ENCODE assay signal across 10 cellular contexts in the genomic region with DNA sequence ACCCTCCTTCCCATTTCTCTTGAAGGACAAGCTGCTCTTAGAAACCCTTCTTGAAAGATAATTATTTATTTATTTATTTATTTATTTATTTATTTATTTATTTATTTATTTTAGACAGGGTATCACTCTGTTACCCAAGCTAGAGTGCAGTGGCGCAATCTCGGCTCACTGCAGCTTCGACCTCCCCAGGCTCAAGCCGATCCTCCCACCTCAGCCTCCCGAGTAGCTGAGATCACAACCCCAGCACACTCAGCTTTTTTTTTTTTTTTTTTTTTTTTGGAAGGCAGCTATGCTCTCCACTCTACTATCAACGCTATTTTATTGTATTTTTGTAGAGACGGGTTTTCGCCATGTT. TPM values are rescaled to one million over a fixed set of nuclear protein-coding genes. Genes with fewer than 3 reads are reported as not detected.
DNase-seq lines count a peak whose midpoint lies in the region; ATAC-seq and TF ChIP-seq lines count a peak whose summit lies in the region.
"Had no signal": no experiment of that assay in that cellular context is flagged by ENCODE, and none has a peak within 500 bp of the region (broad histone marks: within the 10 kb centered on the region; RNA-seq: fewer than 3 reads in every experiment).

No MANE protein-coding gene starts in this region.

- 91 to 96% (median 95%) methylated on average over 8 of the region's 8 CpGs for WGBS in heart left ventricle, 4 donors
- 90 to 92% methylated on average over 7 to 8 of the region's 8 CpGs for WGBS in upper lobe of left lung, 2 donors

- no peaks in the 10 kb centered on the region for H3K27me3 Mint-ChIP-seq in activated naive CD8-positive, alpha-beta T cell

- H3K4me1 ChIP-seq in heart left ventricle (peaks cover 0 to 27% (median 14%) of the 10 kb centered on the region in 12 donors), right atrium auricular region (peaks cover 0 to 12% of the 10 kb centered on the region in 2 donors), muscle layer of colon (ENCODE audit: insufficient read depth, low read length) (no peaks in the 10 kb centered on the region), upper lobe of left lung (peaks cover 0 to 19% (median 6%) of the 10 kb centered on the region in 4 donors)

- peaks cover 25% of the 10 kb centered on the region for H3K4me1 Mint-ChIP-seq in activated naive CD8-positive, alpha-beta T cell (ENCODE audit: low read depth)

- H3K36me3 ChIP-seq in heart left ventricle (peaks cover 0 to 26% (median 21%) of the 10 kb centered on the region in 9 donors), right atrium auricular region (peaks cover 23% of the 10 kb centered on the region), muscle layer of colon (ENCODE audit: insufficient read depth, low read length) (peaks cover 15% of the 10 kb centered on the region), upper lobe of left lung (peaks cover 9 to 23% (median 14%) of the 10 kb centered on the region in 4 donors)

- DNase-seq in heart left ventricle, result no peak
- DNase-seq in right atrium auricular region (ENCODE audit: low spot score), result no peak
- no peak for DNase-seq in upper lobe of left lung
- no peak for DNase-seq in epidermal melanocyte (ENCODE audit: insufficient read length, low spot score)
- no peak for DNase-seq in NCI-H526 treated with DMSO at 0.1 percent for 48 hours (lab: John Stamatoyannopoulos, UW)
- DNase-seq in Kasumi-1 (lab: John Stamatoyannopoulos, UW), result no peak
- DNase-seq: NCI-H2227 treated with DMSO at 0.1 percent for 48 hours had no signal

- no peak for TF ChIP-seq CTCF in heart left ventricle (IDR thresholded peaks at IDR 0.05)
- no peak for TF ChIP-seq CTCF in right atrium auricular region (IDR thresholded peaks at IDR 0.05)
- TF ChIP-seq CTCF in upper lobe of left lung (IDR thresholded peaks at IDR 0.05), result no peak

- H3K9ac ChIP-seq in muscle layer of colon (ENCODE audit: low read length), result no peak overlapping the region

- H3K9me3 ChIP-seq in heart left ventricle (no peaks in the 10 kb centered on the region), right atrium auricular region (no peaks in the 10 kb centered on the region), muscle layer of colon (ENCODE audit: low read length) (no peaks in the 10 kb centered on the region), upper lobe of left lung (no peaks in the 10 kb centered on the region)

- TF ChIP-seq POLR2A in heart left ventricle (IDR thresholded peaks at IDR 0.05) (no peak), upper lobe of left lung (IDR thresholded peaks at IDR 0.05) (no peak)

- no peaks in the 10 kb centered on the region for H3K9me3 Mint-ChIP-seq in activated naive CD8-positive, alpha-beta T cell (ENCODE audit: low read depth)

- no peak for ATAC-seq in heart left ventricle
- no peak for ATAC-seq in upper lobe of left lung (ENCODE audit: low FRiP score in 2 of 2)

- no peaks in the 10 kb centered on the region for H3K27me3 ChIP-seq in heart left ventricle
- no peaks in the 10 kb centered on the region for H3K27me3 ChIP-seq in right atrium auricular region
- H3K27me3 ChIP-seq in muscle layer of colon (ENCODE audit: control insufficient read depth in 1 of 2, insufficient read depth in 2 of 2, low read length in 2 of 2), result no peaks in the 10 kb centered on the region
- no peaks in the 10 kb centered on the region for H3K27me3 ChIP-seq in upper lobe of left lung

- intact Hi-C loops in heart left ventricle (cut with DNase I), result loop anchor here in 8 of 10 donors (5.0 to 10.0 kb wide), 8 partner anchors 96 to 296 kb away; a partner anchor contains a TSS

- H3K4me3 Mint-ChIP-seq in activated naive CD8-positive, alpha-beta T cell, result peak overlapping the region; percentile 83

- H3K27ac ChIP-seq in heart left ventricle (peak overlapping the region in 8 of 12 donors; percentile 93 to 98 (median 96)), right atrium auricular region (peak overlapping the region in 1 of 2 donors; percentile 96), muscle layer of colon (ENCODE audit: low read depth, low read length) (no peak overlapping the region), upper lobe of left lung (peak overlapping the region in 2 of 4 donors; percentile 95 to 96)

- H3K27ac Mint-ChIP-seq in activated naive CD8-positive, alpha-beta T cell, result no peak overlapping the region

- no peak for TF ChIP-seq EP300 in upper lobe of left lung (IDR thresholded peaks at IDR 0.05)

- no peaks in the 10 kb centered on the region for H3K36me3 Mint-ChIP-seq in activated naive CD8-positive, alpha-beta T cell

- H3K4me3 ChIP-seq in heart left ventricle, result peak overlapping the region in 8 of 12 donors; percentile 73 to 92 (median 84)
- H3K4me3 ChIP-seq in right atrium auricular region, result no peak overlapping the region
- peak overlapping the region; percentile 86 to 87 for H3K4me3 ChIP-seq in muscle layer of colon (ENCODE audit: low read depth in 1 of 2, low read length in 2 of 2)
- H3K4me3 ChIP-seq in upper lobe of left lung, result peak overlapping the region in 3 of 4 donors; percentile 70 to 90 (median 77)

RNA-seq across cellular contexts. Expression of a gene that starts 1.2 kb away (rescaled TPM):
- total RNA-seq in heart left ventricle, result 100 to 1,000 TPM in 4 of 9 donors, 10 to 100 TPM in 5; 45.1 to 110 (median 92.6) TPM
- 10 to 100 TPM; 20.3 to 52.1 TPM for polyA plus RNA-seq in heart left ventricle
- 10 to 100 TPM; 41.0 to 49.2 TPM for total RNA-seq in right atrium auricular region
- 10 to 100 TPM; 11.5 to 68.0 (median 48.6) TPM for total RNA-seq in upper lobe of left lung

RNA-seq across cellular contexts. Expression of a gene that starts 25.1 kb away (rescaled TPM):
- not detected for total RNA-seq in heart left ventricle
- polyA plus RNA-seq in heart left ventricle, result not detected
- not detected for total RNA-seq in right atrium auricular region
- not detected for total RNA-seq in upper lobe of left lung
- total RNA-seq: liver had no signal
- polyA plus RNA-seq: liver had no signal

Comparison
In these comparisons a context has a peak if more than half of its experiments do, and no peak if none do; other contexts are left out.
1. H3K4me3 ChIP-seq: peak in heart left ventricle (8 of 12), muscle layer of colon (2 of 2) and upper lobe of left lung (3 of 4); none in right atrium auricular region (0 of 2).